Comparison of ENCODE assay signal across 34 cellular contexts in genomic region chr9:136723989-136724388, GRCh38. TPM values are rescaled to one million over a fixed set of nuclear protein-coding genes. Genes with fewer than 3 reads are reported as not detected.
A peak's percentile ranks its signal among the peaks of the same experiment; 100 is the strongest.
DNase-seq lines count a peak whose midpoint lies in the region; ATAC-seq, FAIRE-seq and TF ChIP-seq lines count a peak whose summit lies in the region.
"Had no signal": no experiment of that assay in that cellular context is flagged by ENCODE, and none has a peak within 500 bp of the region (broad histone marks: within the 10 kb centered on the region; RNA-seq: fewer than 3 reads in every experiment).

No MANE protein-coding gene starts in this region.

- peak; percentile 21; the same call in 1 of the 2 replicates for TF ChIP-seq POLR2A in K562 (conservative IDR thresholded peaks at IDR 0.05)

- peak; percentile 19 for FAIRE-seq in K562 (lab: Jason Lieb, UNC)
- FAIRE-seq: bronchial epithelial cell, TTC549 had no signal

- no peak overlapping the region for H2AFZ ChIP-seq in K562 (ENCODE audit: low read depth, low read length)

- H3K4me3 ChIP-seq in Caco-2 (ENCODE audit: low read depth, low read length) (no peak overlapping the region), K562 (no peak overlapping the region), MG63 (no peak overlapping the region)
- H3K4me3 ChIP-seq: colonic mucosa, mucosa of descending colon had no signal

- H3K4me3 Mint-ChIP-seq in Caco-2 (ENCODE audit: unreplicated experiment), result no peak overlapping the region
- H3K4me3 Mint-ChIP-seq: activated CD8-positive, alpha-beta T cell treated with anti-CD3 and anti-CD28 coated beads, Interleukin-2, amount 10 ng/mL, durations not matched to agents 7 days and 5 days; CD14-positive monocyte; stimulated activated memory B cell treated with anti-CD40 and anti-IgM and Interleukin-4, amounts not matched to agents 10 μg/mL and 1 μg/mL and 100 μg/mL, for 72 hours had no signal

- 98% methylated on average over 8 of the region's 8 CpGs for WGBS in K562 (ENCODE audit: insufficient coverage, low coverage, missing lambda C conversion rate)

- no peaks in the 10 kb centered on the region for H3K27me3 Mint-ChIP-seq in Caco-2 (ENCODE audit: insufficient read depth, unreplicated experiment)
- H3K27me3 Mint-ChIP-seq: stimulated activated memory B cell treated with anti-CD40 and anti-IgM and Interleukin-4, amounts not matched to agents 10 μg/mL and 1 μg/mL and 100 μg/mL, for 72 hours had no signal

- ATAC-seq in K562, result no peak
- ATAC-seq: activated CD8-positive, alpha-beta T cell treated with anti-CD3 and anti-CD28 coated beads, Interleukin-2, amount 10 ng/mL, durations not matched to agents 7 days and 5 days; esophagus mucosa; heart right ventricle; mucosa of descending colon; right cardiac atrium; stimulated activated memory B cell treated with anti-CD40 and anti-IgM and Interleukin-4, amounts not matched to agents 10 μg/mL and 1 μg/mL and 100 μg/mL, for 72 hours had no signal

- peaks cover 10% of the 10 kb centered on the region for H3K4me1 Mint-ChIP-seq in Caco-2 (ENCODE audit: low read depth, unreplicated experiment)

- CTCF ChIA-PET in Caco-2 (lab: Charles Lee) (no interaction called here), RWPE1 (lab: Yijun Ruan, JAX) (interaction anchor here (0.6 to 5.1 kb wide), 3 partner anchors 10 to 146 kb away, joined by 3 to 25 read pairs (median 4); no protein-coding TSS in a partner anchor), K562 (lab: Yijun Ruan, JAX; ENCODE audit: low intra/inter-chr PET ratio) (no interaction called here)

- intact Hi-C loops in Caco-2 (cut with micrococcal nuclease; ENCODE audit: unreplicated experiment) (no loop called here), K562 (cut with micrococcal nuclease) (no loop called here)

- in situ Hi-C loops in K562 (cut with MboI), result no loop called here

- no peak overlapping the region for H3K4me2 ChIP-seq in K562 (ENCODE audit: insufficient read depth, low read length)

- H3K4me1 ChIP-seq in Caco-2 (peaks cover 17% of the 10 kb centered on the region), K562 (replicated peaks in 1 of 2; ENCODE audit: control insufficient read depth in 2 of 2, insufficient read depth in 2 of 2, low read length in 2 of 2) (peaks cover 15 to 87% of the 10 kb centered on the region in 2 experiments; a peak in 4 of 5 replicates)

- H3K36me3 ChIP-seq in Caco-2 (ENCODE audit: control insufficient read depth, insufficient read depth, low read length) (peaks cover 17% of the 10 kb centered on the region), K562 (ENCODE audit: control insufficient read depth, insufficient read depth, low read length) (peaks cover 66% of the 10 kb centered on the region), MG63 (peaks cover 56% of the 10 kb centered on the region)

- peaks cover 98% of the 10 kb centered on the region for H3K36me3 Mint-ChIP-seq in Caco-2 (ENCODE audit: insufficient read depth, unreplicated experiment)

- H3K79me2 ChIP-seq in K562 (ENCODE audit: control insufficient read depth, insufficient read depth, low read length), result peaks cover 55% of the 10 kb centered on the region

- POLR2A ChIA-PET in Caco-2 (lab: Charles Lee) (no interaction called here), RWPE1 (lab: Yijun Ruan, JAX; ENCODE audit: low non-redundant PET) (interaction anchor here (0.9 kb wide), 1 partner anchor 10 kb away, joined by 3 read pairs; no protein-coding TSS in a partner anchor), K562 (lab: Yijun Ruan, JAX) (interaction anchor here (0.6 to 1.5 kb wide), 5 partner anchors 9 to 631 kb away, joined by 3 to 5 read pairs (median 4); partner anchors contain the start of gene DIPK1B)

- no peak for DNase-seq in Caco-2
- DNase-seq in RWPE1 (ENCODE audit: low spot score), result no peak
- no peak for DNase-seq in K562 (ENCODE audit: extremely low read depth in 1 of 4, low spot score in 3 of 4)
- no peak for DNase-seq in MG63
- DNase-seq in activated gamma-delta T cell treated with Interleukin-2 at 50 U/mL for 16 hours, result no peak
- DNase-seq in GM03348 (ENCODE audit: low spot score), result no peak
- no peak for DNase-seq in DMS114 treated with DMSO at 0.1 percent for 48 hours (lab: John Stamatoyannopoulos, UW; ENCODE audit: unreplicated experiment)
- DNase-seq: activated CD4-positive, alpha-beta T cell treated with anti-CD3 and anti-CD28 coated beads for 1 hour; activated CD8-positive, alpha-beta T cell treated with anti-CD3 and anti-CD28 coated beads, Interleukin-2, amount 10 ng/mL, durations not matched to agents 7 days and 5 days; activated naive CD4-positive, alpha-beta T cell; colonic mucosa; effector memory CD4-positive, alpha-beta T cell; heart right ventricle; mucosa of descending colon; NCI-H1436; NCI-H2107; NCI-H774; stimulated activated CD4-positive, alpha-beta T cell treated with anti-CD3 and anti-CD28 coated beads, Interleukin-4, amount 100 ng/mL, for 24 hours; T-helper 1 cell had no signal

- H3K9ac ChIP-seq in K562 (ENCODE audit: insufficient read depth in 1 of 2, low read depth in 2 of 2, low read length in 2 of 2), result 0 out of 4 replicates have a peak overlapping the region, but pooled peaks of 1 of the 2 experiments have one; percentile 41

- H3K27me3 ChIP-seq in Caco-2 (replicated peaks; ENCODE audit: control insufficient read depth, insufficient read depth, low read length) (no peaks in the 10 kb centered on the region), K562 (ENCODE audit: control insufficient read depth in 2 of 2, insufficient read depth in 2 of 2, low read length in 2 of 2) (no peaks in the 10 kb centered on the region), MG63 (no peaks in the 10 kb centered on the region)
- H3K27me3 ChIP-seq: colonic mucosa, heart right ventricle had no signal

- no peaks in the 10 kb centered on the region for H3K9me3 Mint-ChIP-seq in Caco-2 (ENCODE audit: unreplicated experiment)
- H3K9me3 Mint-ChIP-seq: CD14-positive monocyte; stimulated activated memory B cell treated with anti-CD40 and anti-IgM and Interleukin-4, amounts not matched to agents 10 μg/mL and 1 μg/mL and 100 μg/mL, for 72 hours had no signal

- BruUV-seq in Caco-2 (replicated peaks; lab: Mats Ljungman, UMichigan) (no TSS peak), K562 (replicated peaks; lab: Mats Ljungman, UMichigan) (no TSS peak)

- H3K9me3 ChIP-seq in Caco-2 (no peaks in the 10 kb centered on the region), K562 (replicated peaks; ENCODE audit: control insufficient read depth, insufficient read depth, low read depth, low read length) (no peaks in the 10 kb centered on the region), MG63 (no peaks in the 10 kb centered on the region)
- H3K9me3 ChIP-seq: colonic mucosa, heart right ventricle, mucosa of descending colon had no signal

- no peaks in the 10 kb centered on the region for H3K9me1 ChIP-seq in K562 (ENCODE audit: control insufficient read depth, insufficient read depth, low read length)

- peak overlapping the region; percentile 85 for H3K27ac ChIP-seq in 22Rv1
- H3K27ac ChIP-seq in RWPE1, result peak overlapping the region; percentile 93
- no peak overlapping the region; the same call in 2 of the 3 replicates for H3K27ac ChIP-seq in K562 (ENCODE audit: extremely low read depth, low read depth, low read length)
- H3K27ac ChIP-seq: colonic mucosa, heart right ventricle had no signal

- TF ChIP-seq CTCF in 22Rv1 (IDR thresholded peaks at IDR 0.05) (no peak), Caco-2 (IDR thresholded peaks at IDR 0.05; ENCODE audit: insufficient read depth in 1 of 2, low read depth in 1 of 2, low read length in 1 of 2, severe bottlenecking in 1 of 2, unreplicated experiment in 1 of 2) (no peak), RWPE1 (conservative IDR thresholded peaks at IDR 0.05; ENCODE audit: low read depth) (no peak), K562 (IDR thresholded peaks at IDR 0.05 in 2 of 3, conservative IDR thresholded peaks at IDR 0.05 in 1 of 3; ENCODE audit: insufficient read depth in 2 of 3, low read depth in 1 of 3, low read length in 3 of 3) (no peak)

- H3K27ac Mint-ChIP-seq in Caco-2 (ENCODE audit: unreplicated experiment), result peak overlapping the region; percentile 50
- H3K27ac Mint-ChIP-seq: activated CD8-positive, alpha-beta T cell treated with anti-CD3 and anti-CD28 coated beads, Interleukin-2, amount 10 ng/mL, durations not matched to agents 7 days and 5 days; stimulated activated memory B cell treated with anti-CD40 and anti-IgM and Interleukin-4, amounts not matched to agents 10 μg/mL and 1 μg/mL and 100 μg/mL, for 72 hours had no signal

- TF ChIP-seq RAD21 in K562 (CRISPR knock-in tag; conservative IDR thresholded peaks at IDR 0.05 in 1 of 2, IDR thresholded peaks at IDR 0.05 in 1 of 2), result no peak

- H4K20me1 ChIP-seq in K562 (replicated peaks; ENCODE audit: control insufficient read depth, insufficient read depth, low read length), result peaks cover 53% of the 10 kb centered on the region

- no peak for TF ChIP-seq EP300 in K562 (IDR thresholded peaks at IDR 0.05; ENCODE audit: low read length)

RNA-seq across cellular contexts. Expression of gene DIPK1B, which starts 11.6 kb away (rescaled TPM):
- total RNA-seq in Caco-2 (2022), result 40.4 and 40.6 TPM in 2 replicates
- 11.8 and 45.1 TPM in 2 replicates for total RNA-seq in K562 (2011; cell fraction: chromatin; rRNA removed; ENCODE audit: low replicate concordance)
- total RNA-seq in K562 (2011; cell fraction: nucleolus; rRNA removed), result 39.9 and 47.9 TPM in 2 replicates
- 25.8 and 26.4 TPM in 2 replicates for total RNA-seq in K562 (2011; cell fraction: nucleoplasm; rRNA removed)
- 22.3 and 25.2 TPM in 2 replicates for total RNA-seq in K562 (2014; rRNA removed)
- total RNA-seq in K562 (2014; rRNA removed; fragmentation: Illumina TruSeq; extraction: Trizol), result 2.8 TPM in 2 replicates
- total RNA-seq in K562 (2015; rRNA removed; fragmentation: Illumina TruSeq; extraction: Trizol), result 5.9 and 7.4 TPM in 2 replicates
- 20.4 TPM in 2 replicates for total RNA-seq in K562 (2021)
- 11.4 and 20.2 TPM in 2 replicates for polyA plus RNA-seq in K562 (2011; rRNA removed)
- 26.7 and 64.0 TPM in 2 replicates for polyA plus RNA-seq in K562 (2011; cell fraction: cytosol; rRNA removed)
- polyA plus RNA-seq in K562 (2011; cell fraction: nucleus; rRNA removed), result 41.8 and 57.7 TPM in 2 replicates
- 9.0 and 14.4 TPM in 2 replicates for polyA plus RNA-seq in K562 (2012)
- 4.2 and 6.8 TPM in 2 replicates for polyA plus RNA-seq in K562 (2014; fragmentation: Illumina TruSeq; extraction: Trizol)
- polyA plus RNA-seq in K562 (2014; fragmentation: Nextera tagmentation; extraction: Ambion mirVana), result under 1 TPM; 0.08 to 0.21 TPM
- polyA plus RNA-seq in K562 (2014; rRNA removed), result 20.5 and 21.2 TPM in 2 replicates
- polyA minus RNA-seq in K562 (2011; rRNA and poly(A)+ RNA removed), result 3.7 and 4.5 TPM in 2 replicates
- 13.1 and 14.0 TPM in 2 replicates for polyA minus RNA-seq in K562 (2011; cell fraction: cytosol; rRNA and poly(A)+ RNA removed)
- 9.0 and 9.8 TPM in 2 replicates for polyA minus RNA-seq in K562 (2011; cell fraction: nucleus; rRNA and poly(A)+ RNA removed)
- total RNA-seq in MG63 (2014; rRNA removed; shearing (Covaris generic); ENCODE audit: low replicate concordance), result 11.5 and 13.3 TPM in 2 replicates
- total RNA-seq: bronchial epithelial cell, RPMI7951 had no signal

RNA-seq across cellular contexts. Expression of gene LCN10, which starts 18.8 kb away (rescaled TPM):
- total RNA-seq in Caco-2 (2022), result not detected in 2 replicates
- 0.44 TPM in 1 of 2 replicates, not detected in the other for total RNA-seq in K562 (2011; cell fraction: chromatin; rRNA removed; ENCODE audit: low replicate concordance)
- 0.17 and 0.26 TPM in 2 replicates for total RNA-seq in K562 (2011; cell fraction: nucleolus; rRNA removed)
- 0.44 TPM in 1 of 2 replicates, not detected in the other for total RNA-seq in K562 (2011; cell fraction: nucleoplasm; rRNA removed)
- 0.12 TPM in 1 of 2 replicates, not detected in the other for total RNA-seq in K562 (2014; rRNA removed)
- not detected in 2 replicates for total RNA-seq in K562 (2014; rRNA removed; fragmentation: Illumina TruSeq; extraction: Trizol)
- total RNA-seq in K562 (2015; rRNA removed; fragmentation: Illumina TruSeq; extraction: Trizol), result 0.11 TPM in 1 of 2 replicates, not detected in the other
- 0.29 TPM in 1 of 2 replicates, not detected in the other for total RNA-seq in K562 (2021)
- 0.11 and 0.14 TPM in 2 replicates for polyA plus RNA-seq in K562 (2011; rRNA removed)
- polyA plus RNA-seq in K562 (2011; cell fraction: cytosol; rRNA removed), result 0.35 and 0.42 TPM in 2 replicates
- 0.10 and 1.1 TPM in 2 replicates for polyA plus RNA-seq in K562 (2011; cell fraction: nucleus; rRNA removed)
- polyA plus RNA-seq in K562 (2012), result 0.14 TPM in 1 of 2 replicates, not detected in the other
- polyA plus RNA-seq in K562 (2014; fragmentation: Illumina TruSeq; extraction: Trizol), result 0.11 and 0.21 TPM in 2 replicates
- polyA plus RNA-seq in K562 (2014; fragmentation: Nextera tagmentation; extraction: Ambion mirVana), result under 1 TPM in 1 of 2 experiments, not detected in 1; 0.10 TPM
- 0.16 TPM in 1 of 2 replicates, not detected in the other for polyA plus RNA-seq in K562 (2014; rRNA removed)
- 0.14 TPM in 1 of 2 replicates, not detected in the other for polyA minus RNA-seq in K562 (2011; rRNA and poly(A)+ RNA removed)
- polyA minus RNA-seq in K562 (2011; cell fraction: cytosol; rRNA and poly(A)+ RNA removed), result not detected in 2 replicates
- 0.40 TPM in 1 of 2 replicates, not detected in the other for polyA minus RNA-seq in K562 (2011; cell fraction: nucleus; rRNA and poly(A)+ RNA removed)
- not detected in 2 replicates for total RNA-seq in MG63 (2014; rRNA removed; shearing (Covaris generic); ENCODE audit: low replicate concordance)
- total RNA-seq: bronchial epithelial cell, H4, kidney epithelial cell, RPMI7951, SK-MEL-5, temporal lobe, urinary bladder had no signal
- polyA plus RNA-seq: CD14-positive monocyte, neural cell had no signal

RNA-seq across cellular contexts. Expression of gene LCN6, which starts 24.3 kb away (rescaled TPM):
- total RNA-seq in Caco-2 (2022) (not detected in 2 replicates), K562 (2014; rRNA removed) (0.45 and 0.57 TPM in 2 replicates), K562 (2014; rRNA removed; fragmentation: Illumina TruSeq; extraction: Trizol) (0.33 TPM in 1 of 2 replicates, not detected in the other), K562 (2015; rRNA removed; fragmentation: Illumina TruSeq; extraction: Trizol) (not detected in 2 replicates), K562 (2021) (not detected in 2 replicates)
- total RNA-seq in K562 (2011; cell fraction: chromatin; rRNA removed; ENCODE audit: low replicate concordance), result 0.86 TPM in 1 of 2 replicates, not detected in the other
- 0.67 and 1.6 TPM in 2 replicates for total RNA-seq in K562 (2011; cell fraction: nucleolus; rRNA removed)
- total RNA-seq in K562 (2011; cell fraction: nucleoplasm; rRNA removed), result 0.81 TPM in 1 of 2 replicates, not detected in the other
- polyA plus RNA-seq in K562 (2011; rRNA removed) (0.42 TPM in 1 of 2 replicates, not detected in the other), K562 (2014; fragmentation: Illumina TruSeq; extraction: Trizol) (not detected in 2 replicates), K562 (2014; fragmentation: Nextera tagmentation; extraction: Ambion mirVana) (under 1 TPM in 1 of 2 experiments, not detected in 1; 0.10 TPM), K562 (2014; rRNA removed) (2.2 TPM in 1 of 2 replicates, not detected in the other)
- polyA plus RNA-seq in K562 (2011; cell fraction: cytosol; rRNA removed), result 0.98 TPM in 1 of 2 replicates, not detected in the other
- polyA plus RNA-seq in K562 (2011; cell fraction: nucleus; rRNA removed), result 4.3 TPM in 1 of 2 replicates, not detected in the other
- 0.12 TPM in 1 of 2 replicates, not detected in the other for polyA plus RNA-seq in K562 (2012)
- not detected in 2 replicates for polyA minus RNA-seq in K562 (2011; rRNA and poly(A)+ RNA removed)
- polyA minus RNA-seq in K562 (2011; cell fraction: cytosol; rRNA and poly(A)+ RNA removed), result not detected in 2 replicates
- not detected in 2 replicates for polyA minus RNA-seq in K562 (2011; cell fraction: nucleus; rRNA and poly(A)+ RNA removed)
- not detected in 2 replicates for total RNA-seq in MG63 (2014; rRNA removed; shearing (Covaris generic); ENCODE audit: low replicate concordance)
- total RNA-seq: activated CD8-positive, alpha-beta T cell treated with anti-CD3 and anti-CD28 coated beads, Interleukin-2, amount 10 ng/mL, durations not matched to agents 7 days and 5 days; bronchial epithelial cell; H4; kidney epithelial cell; RPMI7951; SK-MEL-5; temporal lobe; urinary bladder had no signal
- polyA plus RNA-seq: CD14-positive monocyte, neural cell had no signal

RNA-seq across cellular contexts. Expression of gene LCN8, which starts 34.1 kb away (rescaled TPM):
- total RNA-seq in Caco-2 (2022) (not detected in 2 replicates), K562 (2014; rRNA removed) (not detected in 2 replicates), K562 (2014; rRNA removed; fragmentation: Illumina TruSeq; extraction: Trizol) (not detected in 2 replicates), K562 (2015; rRNA removed; fragmentation: Illumina TruSeq; extraction: Trizol) (not detected in 2 replicates), K562 (2021) (not detected in 2 replicates)
- 0.14 TPM in 1 of 2 replicates, not detected in the other for total RNA-seq in K562 (2011; cell fraction: chromatin; rRNA removed; ENCODE audit: low replicate concordance)
- not detected in 2 replicates for total RNA-seq in K562 (2011; cell fraction: nucleolus; rRNA removed)
- not detected in 2 replicates for total RNA-seq in K562 (2011; cell fraction: nucleoplasm; rRNA removed)
- polyA plus RNA-seq in K562 (2011; rRNA removed) (not detected in 2 replicates), K562 (2014; fragmentation: Illumina TruSeq; extraction: Trizol) (not detected in 2 replicates), K562 (2014; fragmentation: Nextera tagmentation; extraction: Ambion mirVana) (not detected), K562 (2014; rRNA removed) (not detected in 2 replicates)
- not detected in 2 replicates for polyA plus RNA-seq in K562 (2011; cell fraction: cytosol; rRNA removed)
- not detected in 2 replicates for polyA plus RNA-seq in K562 (2011; cell fraction: nucleus; rRNA removed)
- polyA plus RNA-seq in K562 (2012), result not detected in 2 replicates
- not detected in 2 replicates for polyA minus RNA-seq in K562 (2011; rRNA and poly(A)+ RNA removed)
- not detected in 2 replicates for polyA minus RNA-seq in K562 (2011; cell fraction: cytosol; rRNA and poly(A)+ RNA removed)
- polyA minus RNA-seq in K562 (2011; cell fraction: nucleus; rRNA and poly(A)+ RNA removed), result not detected in 2 replicates
- total RNA-seq in MG63 (2014; rRNA removed; shearing (Covaris generic); ENCODE audit: low replicate concordance), result not detected in 2 replicates
- total RNA-seq: activated CD8-positive, alpha-beta T cell treated with anti-CD3 and anti-CD28 coated beads, Interleukin-2, amount 10 ng/mL, durations not matched to agents 7 days and 5 days; bronchial epithelial cell; colonic mucosa; esophagus mucosa; H4; heart right ventricle; kidney epithelial cell; lower leg skin; mucosa of descending colon; right cardiac atrium; RPMI7951; SK-MEL-5; temporal lobe; urinary bladder had no signal
- polyA plus RNA-seq: CD14-positive monocyte, heart right ventricle, neural cell, right cardiac atrium, urinary bladder had no signal

RNA-seq across cellular contexts. Expression of gene AGPAT2, which starts 36.7 kb away (rescaled TPM):
- total RNA-seq in Caco-2 (2022) (68.7 and 77.1 TPM in 2 replicates), K562 (2014; rRNA removed) (45.5 and 56.5 TPM in 2 replicates), K562 (2014; rRNA removed; fragmentation: Illumina TruSeq; extraction: Trizol) (7.2 and 8.5 TPM in 2 replicates), K562 (2015; rRNA removed; fragmentation: Illumina TruSeq; extraction: Trizol) (27.7 and 31.8 TPM in 2 replicates), K562 (2021) (52.6 and 54.5 TPM in 2 replicates)
- total RNA-seq in K562 (2011; cell fraction: chromatin; rRNA removed; ENCODE audit: low replicate concordance), result 18.6 and 52.7 TPM in 2 replicates
- total RNA-seq in K562 (2011; cell fraction: nucleolus; rRNA removed), result 77.5 and 84.7 TPM in 2 replicates
- total RNA-seq in K562 (2011; cell fraction: nucleoplasm; rRNA removed), result 39.6 and 45.3 TPM in 2 replicates
- polyA plus RNA-seq in K562 (2011; rRNA removed) (17.3 and 25.4 TPM in 2 replicates), K562 (2014; fragmentation: Illumina TruSeq; extraction: Trizol) (23.9 and 38.6 TPM in 2 replicates), K562 (2014; fragmentation: Nextera tagmentation; extraction: Ambion mirVana) (under 1 TPM; 0.13 to 0.45 TPM), K562 (2014; rRNA removed) (47.1 and 51.9 TPM in 2 replicates)
- 37.8 and 64.3 TPM in 2 replicates for polyA plus RNA-seq in K562 (2011; cell fraction: cytosol; rRNA removed)
- polyA plus RNA-seq in K562 (2011; cell fraction: nucleus; rRNA removed), result 26.1 and 33.3 TPM in 2 replicates
- 34.3 and 52.5 TPM in 2 replicates for polyA plus RNA-seq in K562 (2012)
- polyA minus RNA-seq in K562 (2011; rRNA and poly(A)+ RNA removed), result 10.0 and 12.2 TPM in 2 replicates
- polyA minus RNA-seq in K562 (2011; cell fraction: cytosol; rRNA and poly(A)+ RNA removed), result 19.5 and 23.0 TPM in 2 replicates
- 21.4 and 30.0 TPM in 2 replicates for polyA minus RNA-seq in K562 (2011; cell fraction: nucleus; rRNA and poly(A)+ RNA removed)
- 58.8 and 116 TPM in 2 replicates for total RNA-seq in MG63 (2014; rRNA removed; shearing (Covaris generic); ENCODE audit: low replicate concordance)
